ENCODE assay signal across 9 cellular contexts in genomic region chr12:45914090-45914489, GRCh38.
DNase-seq lines count a peak whose midpoint lies in the region; ATAC-seq, FAIRE-seq and TF ChIP-seq lines count a peak whose summit lies in the region.
"Had no signal": no experiment of that assay in that cellular context is flagged by ENCODE, and none has a peak within 500 bp of the region (broad histone marks: within the 10 kb centered on the region; RNA-seq: fewer than 3 reads in every experiment).

No MANE protein-coding gene starts in this region.

- no peak overlapping the region for H3K4me3 ChIP-seq in epithelial cell of proximal tubule (ENCODE audit: low read depth, low read length)
- no peak overlapping the region for H3K4me3 ChIP-seq in kidney (ENCODE audit: low read length in 2 of 2)

- no peak overlapping the region for H3K9ac ChIP-seq in kidney (ENCODE audit: low read length in 2 of 2)

- no peak overlapping the region for H3K27ac ChIP-seq in kidney (ENCODE audit: low read depth in 2 of 2, low read length in 2 of 2)

- H3K4me3 Mint-ChIP-seq in activated T-cell treated with anti-CD3 and anti-CD28 coated beads, Interleukin-2, amount 50 U/mL, for 72 hours, result no peak overlapping the region
- no peak overlapping the region for H3K4me3 Mint-ChIP-seq in stimulated activated effector memory CD8-positive, alpha-beta T cell treated with anti-CD3 and anti-CD28 coated beads, Interleukin-12 subunit alpha, Interleukin-12 subunit beta, amount 100 ng/mL, for 72 hours

- H3K27ac Mint-ChIP-seq in activated T-cell treated with anti-CD3 and anti-CD28 coated beads, Interleukin-2, amount 50 U/mL, for 72 hours, result no peak overlapping the region
- no peak overlapping the region for H3K27ac Mint-ChIP-seq in stimulated activated effector memory CD8-positive, alpha-beta T cell treated with anti-CD3 and anti-CD28 coated beads, Interleukin-12 subunit alpha, Interleukin-12 subunit beta, amount 100 ng/mL, for 72 hours

- peaks cover 0 to 2% of the 10 kb centered on the region in 2 donors for H3K36me3 ChIP-seq in kidney (ENCODE audit: control insufficient read depth in 1 of 2, insufficient read depth in 2 of 2, low read length in 2 of 2)

- no peaks in the 10 kb centered on the region for H3K9me3 Mint-ChIP-seq in activated T-cell treated with anti-CD3 and anti-CD28 coated beads, Interleukin-2, amount 50 U/mL, for 72 hours
- H3K9me3 Mint-ChIP-seq in stimulated activated effector memory CD8-positive, alpha-beta T cell treated with anti-CD3 and anti-CD28 coated beads, Interleukin-12 subunit alpha, Interleukin-12 subunit beta, amount 100 ng/mL, for 72 hours, result no peaks in the 10 kb centered on the region
- H3K9me3 Mint-ChIP-seq: naive B cell had no signal

- no peak for DNase-seq in activated T-cell treated with anti-CD3 and anti-CD28 coated beads, Interleukin-2, amount 50 U/mL, for 72 hours
- DNase-seq in activated T-cell treated with anti-CD3 and anti-CD28 coated beads for 4 hours, result no peak
- peak; percentile 69 for DNase-seq in NAMALWA (ENCODE audit: low spot score)
- peak; percentile 22 for DNase-seq in epithelial cell of proximal tubule (ENCODE audit: low read depth)
- no peak for DNase-seq in stimulated activated effector memory CD8-positive, alpha-beta T cell treated with anti-CD3 and anti-CD28 coated beads, Interleukin-12 subunit alpha, Interleukin-12 subunit beta, amount 100 ng/mL, for 72 hours (ENCODE audit: low spot score in 2 of 2)
- no peak for DNase-seq in SIG-M5 treated with dmso at 0.1 percent for 504 hours (lab: John Stamatoyannopoulos, UW; ENCODE audit: unreplicated experiment)
- no peak for DNase-seq in kidney
- DNase-seq: naive B cell had no signal

- no peak for FAIRE-seq in kidney (lab: Jason Lieb, UNC)

- H3K27me3 Mint-ChIP-seq in activated T-cell treated with anti-CD3 and anti-CD28 coated beads, Interleukin-2, amount 50 U/mL, for 72 hours (ENCODE audit: low read depth), result no peaks in the 10 kb centered on the region
- H3K27me3 Mint-ChIP-seq: naive B cell had no signal

- H3K4me1 ChIP-seq in kidney (ENCODE audit: control insufficient read depth in 1 of 2, insufficient read depth in 1 of 2, low read depth in 1 of 2, low read length in 2 of 2), result no peaks in the 10 kb centered on the region

- ATAC-seq in activated T-cell treated with anti-CD3 and anti-CD28 coated beads, Interleukin-2, amount 50 U/mL, for 72 hours (replicated peaks in 1 of 2), result peak; percentile 28 to 33
- ATAC-seq in stimulated activated effector memory CD8-positive, alpha-beta T cell treated with anti-CD3 and anti-CD28 coated beads, Interleukin-12 subunit alpha, Interleukin-12 subunit beta, amount 100 ng/mL, for 72 hours, result peak; percentile 65
- ATAC-seq in GM18861 (IDR thresholded peaks at IDR 0.05; ENCODE audit: unreplicated experiment), result no peak

- intact Hi-C loops in kidney (cut with DNase I), result no loop called here

- no peaks in the 10 kb centered on the region for H3K4me1 Mint-ChIP-seq in activated T-cell treated with anti-CD3 and anti-CD28 coated beads, Interleukin-2, amount 50 U/mL, for 72 hours (ENCODE audit: low read depth)
- H3K4me1 Mint-ChIP-seq in stimulated activated effector memory CD8-positive, alpha-beta T cell treated with anti-CD3 and anti-CD28 coated beads, Interleukin-12 subunit alpha, Interleukin-12 subunit beta, amount 100 ng/mL, for 72 hours, result no peaks in the 10 kb centered on the region

- H3K36me3 Mint-ChIP-seq in activated T-cell treated with anti-CD3 and anti-CD28 coated beads, Interleukin-2, amount 50 U/mL, for 72 hours (ENCODE audit: insufficient read depth in 2 of 2), result peaks cover 1 to 5% of the 10 kb centered on the region in 2 donors
- H3K36me3 Mint-ChIP-seq in stimulated activated effector memory CD8-positive, alpha-beta T cell treated with anti-CD3 and anti-CD28 coated beads, Interleukin-12 subunit alpha, Interleukin-12 subunit beta, amount 100 ng/mL, for 72 hours, result peaks cover 25% of the 10 kb centered on the region
- H3K36me3 Mint-ChIP-seq: naive B cell had no signal

- TF ChIP-seq CTCF in epithelial cell of proximal tubule (conservative IDR thresholded peaks at IDR 0.05; ENCODE audit: low read depth, low read length) (no peak), kidney (IDR thresholded peaks at IDR 0.05; ENCODE audit: borderline replicate concordance, extremely low read depth, insufficient read depth) (no peak)

- no peaks in the 10 kb centered on the region for H3K9me3 ChIP-seq in kidney (ENCODE audit: control insufficient read depth in 1 of 2, low read length in 2 of 2)

Comparison
In these comparisons a context has a peak if more than half of its experiments do, and no peak if none do; other contexts are left out.
1. DNase-seq: peak in NAMALWA (single experiment) and epithelial cell of proximal tubule (single experiment); none in activated T-cell treated with anti-CD3 and anti-CD28 coated beads, Interleukin-2, amount 50 U/mL, for 72 hours (0 of 2), activated T-cell treated with anti-CD3 and anti-CD28 coated beads for 4 hours (single experiment), stimulated activated effector memory CD8-positive, alpha-beta T cell treated with anti-CD3 and anti-CD28 coated beads, Interleukin-12 subunit alpha, Interleukin-12 subunit beta, amount 100 ng/mL, for 72 hours (0 of 2), SIG-M5 treated with dmso at 0.1 percent for 504 hours (single experiment) and kidney (single experiment).